1 cellular context compared by ENCODE assay signal in genomic region chr12:68745904-68746571, GRCh38.
TF ChIP-seq lines count a peak whose summit lies in the region.

SLC35E3 (plus strand) TSS chr12:68746176; CDS start chr12:68746378, 202 bp downstream.

TF ChIP-seq in HepG2, 621 proteins besides CTCF, POLR2A, EP300 and RAD21 (continued from another document and continues in another):
- TF ChIP-seq RXRB (CRISPR knock-in tag; IDR thresholded peaks at IDR 0.05; ENCODE audit: borderline replicate concordance): no peak; the same call in 1 of the 2 replicates
- peak; percentile 99 for TF ChIP-seq ZNF335 (CRISPR knock-in tag; IDR thresholded peaks at IDR 0.05)
- TF ChIP-seq ZFX (CRISPR knock-in tag; IDR thresholded peaks at IDR 0.05; ENCODE audit: low read depth): peak; percentile 79
- TF ChIP-seq ZNF773 (CRISPR knock-in tag; IDR thresholded peaks at IDR 0.05; ENCODE audit: borderline replicate concordance): no peak
- peak; percentile 95 for TF ChIP-seq RBFOX2 (IDR thresholded peaks at IDR 0.05; ENCODE audit: low read depth, low read length)
- TF ChIP-seq ZXDC (CRISPR knock-in tag; IDR thresholded peaks at IDR 0.05): 0 out of 2 replicates have a peak, but pooled peaks have one; percentile 62
- no peak for TF ChIP-seq CENPT (CRISPR knock-in tag; IDR thresholded peaks at IDR 0.05; ENCODE audit: low read depth)
- 0 out of 2 replicates have a peak, but pooled peaks have one; percentile 21 for TF ChIP-seq MIXL1 (CRISPR knock-in tag; IDR thresholded peaks at IDR 0.05)
- peak; percentile 71 for TF ChIP-seq ASH2L (IDR thresholded peaks at IDR 0.05; ENCODE audit: insufficient read length, low read depth, low read length)
- TF ChIP-seq ZNF724P (CRISPR knock-in tag; IDR thresholded peaks at IDR 0.05; ENCODE audit: borderline replicate concordance): 0 out of 2 replicates have a peak, but pooled peaks have one; percentile 79
- TF ChIP-seq ARID4A (CRISPR knock-in tag; IDR thresholded peaks at IDR 0.05; ENCODE audit: borderline replicate concordance): peak; percentile 93; the same call in 1 of the 2 replicates
- TF ChIP-seq GTF3A (CRISPR knock-in tag; conservative IDR thresholded peaks at IDR 0.05): no peak
- peak; percentile 91; the same call in 1 of the 2 replicates for TF ChIP-seq ZNF354B (CRISPR knock-in tag; IDR thresholded peaks at IDR 0.05)
- peak; percentile 91 for TF ChIP-seq ZBTB38 (CRISPR knock-in tag; IDR thresholded peaks at IDR 0.05)
- TF ChIP-seq ZNF547 (CRISPR knock-in tag; IDR thresholded peaks at IDR 0.05): peak; percentile 65; the same call in 1 of the 2 replicates
- TF ChIP-seq ZKSCAN8 (CRISPR knock-in tag; IDR thresholded peaks at IDR 0.05; ENCODE audit: borderline replicate concordance): no peak
- peak; percentile 66; the same call in 1 of the 2 replicates for TF ChIP-seq EEA1 (CRISPR knock-in tag; IDR thresholded peaks at IDR 0.05; ENCODE audit: borderline replicate concordance)
- 0 out of 2 replicates have a peak, but pooled peaks have one; percentile 52 for TF ChIP-seq FLYWCH1 (CRISPR knock-in tag; IDR thresholded peaks at IDR 0.05)
- TF ChIP-seq SALL1 (CRISPR knock-in tag; IDR thresholded peaks at IDR 0.05): peak; percentile 73; the same call in 1 of the 2 replicates
- 0 out of 2 replicates have a peak, but pooled peaks have one; percentile 77 for TF ChIP-seq ZNF782 (CRISPR knock-in tag; IDR thresholded peaks at IDR 0.05; ENCODE audit: borderline replicate concordance)
- peak; percentile 87; the same call in 1 of the 2 replicates for TF ChIP-seq ZNF792 (CRISPR knock-in tag; IDR thresholded peaks at IDR 0.05)
- no peak for TF ChIP-seq LRRFIP1 (CRISPR knock-in tag; conservative IDR thresholded peaks at IDR 0.05)
- no peak for TF ChIP-seq HOMEZ (CRISPR knock-in tag; IDR thresholded peaks at IDR 0.05; ENCODE audit: low read depth)
- TF ChIP-seq THAP11 (CRISPR knock-in tag; IDR thresholded peaks at IDR 0.05): peak; percentile 72; the same call in 1 of the 2 replicates
- no peak for TF ChIP-seq MEIS2 (CRISPR knock-in tag; IDR thresholded peaks at IDR 0.05)
- TF ChIP-seq SP4 (CRISPR knock-in tag; IDR thresholded peaks at IDR 0.05): peak; percentile 78; the same call in 1 of the 2 replicates
- no peak; the same call in 1 of the 2 replicates for TF ChIP-seq JDP2 (CRISPR knock-in tag; IDR thresholded peaks at IDR 0.05; ENCODE audit: borderline replicate concordance)
- TF ChIP-seq ZNF329 (CRISPR knock-in tag; IDR thresholded peaks at IDR 0.05; ENCODE audit: low read depth): no peak
- TF ChIP-seq ELF3 (CRISPR knock-in tag; IDR thresholded peaks at IDR 0.05): peak; percentile 72
- TF ChIP-seq ZNF607 (CRISPR knock-in tag; IDR thresholded peaks at IDR 0.05; ENCODE audit: borderline replicate concordance): 0 out of 2 replicates have a peak, but pooled peaks have one; percentile 49
- TF ChIP-seq ATRX (CRISPR knock-in tag; IDR thresholded peaks at IDR 0.05; ENCODE audit: borderline replicate concordance): no peak
- no peak for TF ChIP-seq TRIM22 (IDR thresholded peaks at IDR 0.05)
- no peak for TF ChIP-seq ATM (IDR thresholded peaks at IDR 0.05; ENCODE audit: borderline replicate concordance)
- peak; percentile 81 for TF ChIP-seq MEIS1 (CRISPR knock-in tag; IDR thresholded peaks at IDR 0.05; ENCODE audit: borderline replicate concordance)
- TF ChIP-seq PCBP1 (IDR thresholded peaks at IDR 0.05; ENCODE audit: borderline replicate concordance, low read depth, low read length): no peak
- no peak for TF ChIP-seq ZNF33A (CRISPR knock-in tag; IDR thresholded peaks at IDR 0.05; ENCODE audit: borderline replicate concordance)
- TF ChIP-seq GATAD1 (CRISPR knock-in tag; IDR thresholded peaks at IDR 0.05): peak; percentile 84
- TF ChIP-seq ZNF777 (CRISPR knock-in tag; IDR thresholded peaks at IDR 0.05): peak; percentile 89
- no peak for TF ChIP-seq ETV6 (CRISPR knock-in tag; conservative IDR thresholded peaks at IDR 0.05)
- peak; percentile 86 for TF ChIP-seq IKZF5 (CRISPR knock-in tag; IDR thresholded peaks at IDR 0.05)
- TF ChIP-seq SKIL (CRISPR knock-in tag; IDR thresholded peaks at IDR 0.05; ENCODE audit: borderline replicate concordance): peak; percentile 28; the same call in 1 of the 2 replicates
- TF ChIP-seq ZNF296 (CRISPR knock-in tag; conservative IDR thresholded peaks at IDR 0.05): 0 out of 2 replicates have a peak, but pooled peaks have one; percentile 23
- TF ChIP-seq PRDM15 (CRISPR knock-in tag; IDR thresholded peaks at IDR 0.05): no peak
